Comparison of ENCODE assay signal across 2 cellular contexts in genomic region chr7:143264196-143264568, GRCh38. TPM values are rescaled to one million over a fixed set of nuclear protein-coding genes. Genes with fewer than 3 reads are reported as not detected.
DNase-seq lines count a peak whose midpoint lies in the region; TF ChIP-seq lines count a peak whose summit lies in the region.
"Not testable (repeated sequence)": the region's sequence is repeated elsewhere in the genome, so short reads cannot be mapped to it uniquely, and the experiment has no call there.

No MANE protein-coding gene starts in this region.

- peak overlapping the region; percentile 68 to 95 (median 78) for H3K4me3 ChIP-seq in esophagus muscularis mucosa

- not testable (repeated sequence) for DNase-seq in esophagus muscularis mucosa (ENCODE audit: extremely low spot score)

- H3K27ac ChIP-seq in C4-2B, result peak overlapping the region; percentile 83
- peak overlapping the region; percentile 82 to 86 (median 84) for H3K27ac ChIP-seq in esophagus muscularis mucosa (replicated peaks in 1 of 4)

- TF ChIP-seq EP300 in esophagus muscularis mucosa (IDR thresholded peaks at IDR 0.05), result not testable (repeated sequence)

- not testable (repeated sequence) for TF ChIP-seq POLR2A in esophagus muscularis mucosa (IDR thresholded peaks at IDR 0.05; ENCODE audit: low read depth)

- peaks cover 17 to 32% (median 24%) of the 10 kb centered on the region in 4 donors for H3K36me3 ChIP-seq in esophagus muscularis mucosa

- H3K9me3 ChIP-seq in esophagus muscularis mucosa, result not testable (repeated sequence)

- peaks cover 19 to 38% (median 25%) of the 10 kb centered on the region in 4 donors for H3K4me1 ChIP-seq in esophagus muscularis mucosa

- WGBS in esophagus muscularis mucosa, result 73% methylated on average over 15 of the region's 15 CpGs

- H3K27me3 ChIP-seq in esophagus muscularis mucosa, result not testable (repeated sequence)

- intact Hi-C loops in esophagus muscularis mucosa (cut with DNase I), result not testable (repeated sequence)

- not testable (repeated sequence) for TF ChIP-seq CTCF in C4-2B (conservative IDR thresholded peaks at IDR 0.05); esophagus muscularis mucosa (IDR thresholded peaks at IDR 0.05)

RNA-seq across cellular contexts. Expression of gene GSTK1, which starts 0.9 kb away (rescaled TPM):
- 100 to 1,000 TPM in 3 of 4 donors, 10 to 100 TPM in 1; 91.8 to 123 (median 110) TPM for total RNA-seq in esophagus muscularis mucosa

RNA-seq across cellular contexts. Expression of gene TMEM139, which starts 20.6 kb away (rescaled TPM):
- 1 to 10 TPM in 1 of 4 donors, not detected in 3; 1.0 TPM for total RNA-seq in esophagus muscularis mucosa

RNA-seq across cellular contexts. Expression of gene CASP2, which starts 24.0 kb away (rescaled TPM):
- 10 to 100 TPM in 1 of 4 donors, 1 to 10 TPM in 3; 7.1 to 11.7 (median 9.0) TPM for total RNA-seq in esophagus muscularis mucosa

RNA-seq across cellular contexts. Expression of gene TAS2R40, which starts 42.3 kb away (rescaled TPM):
- not detected for total RNA-seq in esophagus muscularis mucosa

RNA-seq across cellular contexts. Expression of gene CLCN1, which starts 51.7 kb away (rescaled TPM):
- not detected for total RNA-seq in esophagus muscularis mucosa
